24 cellular contexts compared by ENCODE assay signal in the genomic region with DNA sequence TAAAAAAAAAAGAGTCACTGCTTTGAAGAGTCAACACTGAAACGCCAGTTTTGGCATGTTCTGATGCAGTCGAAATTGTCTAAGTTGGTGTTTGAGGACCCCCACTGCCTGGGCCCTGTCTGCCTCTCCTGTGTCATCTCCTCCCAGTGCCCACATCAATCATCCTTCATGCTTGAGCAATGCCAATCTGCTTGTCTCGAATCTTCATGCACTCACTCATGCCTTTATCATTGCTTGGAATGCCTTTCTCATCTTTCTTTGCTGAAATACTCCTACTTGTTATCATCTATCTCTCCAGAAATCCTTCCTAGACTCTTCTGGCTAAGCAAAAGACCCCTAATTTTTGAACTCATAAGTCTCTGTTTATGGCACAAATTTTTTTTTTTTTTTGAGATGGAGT. TPM values are rescaled to one million over a fixed set of nuclear protein-coding genes. Genes with fewer than 3 reads are reported as not detected.
"Had no signal": no experiment of that assay in that cellular context is flagged by ENCODE, and none has a peak within 500 bp of the region (broad histone marks: within the 10 kb centered on the region; RNA-seq: fewer than 3 reads in every experiment).

No MANE protein-coding gene starts in this region.

- H3K9me3 Mint-ChIP-seq: activated CD8-positive, alpha-beta T cell treated with anti-CD3 and anti-CD28 coated beads for 36 hours; activated T-cell treated with anti-CD3 and anti-CD28 coated beads, Interleukin-2, amount 50 U/mL, for 72 hours; central memory CD8-positive, alpha-beta T cell had no signal

- H3K27me3 Mint-ChIP-seq: activated naive CD4-positive, alpha-beta T cell treated with anti-CD3 and anti-CD28 coated beads, Interleukin-2, amount 10 ng/mL, durations not matched to agents 7 days and 5 days had no signal

- H3K4me3 ChIP-seq: adrenal gland had no signal

- DNase-seq: activated CD4-positive, alpha-beta T cell treated with anti-CD3 and anti-CD28 coated beads for 36 hours; activated CD8-positive, alpha-beta memory T cell treated with anti-CD3 and anti-CD28 coated beads, Interleukin-2, amount 50 U/mL, for 4 hours; activated CD8-positive, alpha-beta T cell treated with anti-CD3 and anti-CD28 coated beads for 36 hours; activated gamma-delta T cell treated with Interleukin-2 at 50 U/mL for 16 hours; activated naive CD4-positive, alpha-beta T cell treated with anti-CD3 and anti-CD28 coated beads, Interleukin-2, amount 10 ng/mL, durations not matched to agents 7 days and 5 days; activated naive CD8-positive, alpha-beta T cell treated with anti-CD3 and anti-CD28 coated beads for 36 hours; activated T-cell treated with anti-CD3 and anti-CD28 coated beads, Interleukin-2, amount 50 U/mL, for 72 hours; adrenal gland; aorta; MM.1S; NCI-H1105; NCI-H1436; NCI-H1694 treated with DMSO at 0.1 percent for 48 hours; NCI-H2029 treated with DMSO at 0.1 percent for 48 hours; NCI-H446; NCI-H524; PC-3; SHP77 treated with DMSO at 0.1 percent for 48 hours; T-helper 1 cell; WERI-Rb-1 had no signal

- H3K4me3 Mint-ChIP-seq: activated CD4-positive, alpha-beta T cell treated with anti-CD3 and anti-CD28 coated beads for 36 hours; activated CD8-positive, alpha-beta T cell treated with anti-CD3 and anti-CD28 coated beads for 36 hours; activated naive CD4-positive, alpha-beta T cell treated with anti-CD3 and anti-CD28 coated beads, Interleukin-2, amount 10 ng/mL, durations not matched to agents 7 days and 5 days; activated naive CD8-positive, alpha-beta T cell treated with anti-CD3 and anti-CD28 coated beads for 36 hours; activated T-cell treated with anti-CD3 and anti-CD28 coated beads, Interleukin-2, amount 50 U/mL, for 72 hours; brain; central memory CD8-positive, alpha-beta T cell had no signal

- H3K4me1 Mint-ChIP-seq: activated CD4-positive, alpha-beta T cell treated with anti-CD3 and anti-CD28 coated beads for 36 hours; activated naive CD4-positive, alpha-beta T cell treated with anti-CD3 and anti-CD28 coated beads, Interleukin-2, amount 10 ng/mL, durations not matched to agents 7 days and 5 days; activated naive CD8-positive, alpha-beta T cell treated with anti-CD3 and anti-CD28 coated beads for 36 hours; brain; central memory CD8-positive, alpha-beta T cell had no signal

- H3K27ac Mint-ChIP-seq: activated CD4-positive, alpha-beta T cell treated with anti-CD3 and anti-CD28 coated beads for 36 hours; activated CD8-positive, alpha-beta T cell treated with anti-CD3 and anti-CD28 coated beads for 36 hours; activated naive CD4-positive, alpha-beta T cell treated with anti-CD3 and anti-CD28 coated beads, Interleukin-2, amount 10 ng/mL, durations not matched to agents 7 days and 5 days; activated naive CD8-positive, alpha-beta T cell treated with anti-CD3 and anti-CD28 coated beads for 36 hours; activated T-cell treated with anti-CD3 and anti-CD28 coated beads, Interleukin-2, amount 50 U/mL, for 72 hours; activated T-helper 2 cell treated with anti-CD3 and anti-CD28 coated beads, Interferon-gamma antibody, Interleukin-2, Interleukin-4, amounts not matched to agents 10 μg/mL and 5 μg/mL and 100 μg/mL, durations not matched to agents 14 hours and 24 hours and 36 hours; brain had no signal

- H3K4me1 ChIP-seq: adrenal gland had no signal

- H3K27ac ChIP-seq: WERI-Rb-1 had no signal

- H3K9me3 ChIP-seq: adrenal gland had no signal

- H3K36me3 Mint-ChIP-seq: activated naive CD4-positive, alpha-beta T cell treated with anti-CD3 and anti-CD28 coated beads, Interleukin-2, amount 10 ng/mL, durations not matched to agents 7 days and 5 days; brain had no signal

- H3K27me3 ChIP-seq: adrenal gland had no signal

- H3K36me3 ChIP-seq: adrenal gland, WERI-Rb-1 had no signal

RNA-seq across cellular contexts. Expression of gene PLPP4, which starts 42.1 kb away (rescaled TPM):
- total RNA-seq: activated CD4-positive, alpha-beta T cell treated with anti-CD3 and anti-CD28 coated beads for 36 hours; activated CD8-positive, alpha-beta T cell treated with anti-CD3 and anti-CD28 coated beads for 36 hours; activated naive CD8-positive, alpha-beta T cell treated with anti-CD3 and anti-CD28 coated beads for 36 hours; activated T-cell treated with anti-CD3 and anti-CD28 coated beads, Interleukin-2, amount 50 U/mL, for 72 hours; activated T-helper 2 cell treated with anti-CD3 and anti-CD28 coated beads, Interferon-gamma antibody, Interleukin-2, Interleukin-4, amounts not matched to agents 10 μg/mL and 5 μg/mL and 100 μg/mL, durations not matched to agents 14 hours and 24 hours and 36 hours; adrenal gland; aorta; T-helper 2 cell treated with Interferon-gamma antibody and Interleukin-4, amounts not matched to agents 100 ng/mL and 5 ng/mL, for 36 hours had no signal
- polyA plus RNA-seq: aorta had no signal
